1 cellular context compared by ENCODE assay signal in the genomic region with DNA sequence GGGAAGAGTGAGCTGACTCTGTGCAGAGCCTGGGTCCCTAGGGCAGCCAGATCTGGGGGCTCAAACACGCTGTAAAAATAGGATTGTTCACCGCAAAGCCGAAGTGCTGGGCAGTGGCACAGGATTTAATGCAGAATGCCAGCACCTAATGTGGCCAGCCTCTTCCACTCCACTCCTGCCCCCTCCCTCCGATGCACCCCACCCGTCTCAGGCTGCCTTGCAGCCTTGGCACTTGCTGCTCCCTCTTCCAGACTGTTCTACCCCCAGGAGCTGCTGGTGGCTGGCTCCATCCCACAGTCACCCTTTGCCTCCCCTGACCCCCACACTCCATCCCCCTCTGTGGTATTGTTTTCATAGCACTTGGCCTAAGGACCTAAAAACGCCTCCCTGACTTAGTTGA.
TF ChIP-seq lines count a peak whose summit lies in the region.

No MANE protein-coding gene starts in this region.

TF ChIP-seq in H1, 55 proteins besides CTCF, POLR2A, EP300 and RAD21:
- TF ChIP-seq TAF7 (optimal IDR thresholded peaks at IDR 0.05; ENCODE audit: borderline replicate concordance, low read depth, low read length) = no peak
- TF ChIP-seq JUN (IDR thresholded peaks at IDR 0.05; ENCODE audit: low read depth, low read length) = no peak
- no peak for TF ChIP-seq RBBP5 (IDR thresholded peaks at IDR 0.05; ENCODE audit: borderline replicate concordance, low read depth, low read length)
- no peak for TF ChIP-seq TEAD4 (IDR thresholded peaks at IDR 0.05; ENCODE audit: low read depth, low read length)
- TF ChIP-seq MAFK (IDR thresholded peaks at IDR 0.05; ENCODE audit: low read depth, low read length) = no peak
- TF ChIP-seq SIX5 (IDR thresholded peaks at IDR 0.05; ENCODE audit: low read depth, low read length) = no peak
- TF ChIP-seq, protein P1, sequence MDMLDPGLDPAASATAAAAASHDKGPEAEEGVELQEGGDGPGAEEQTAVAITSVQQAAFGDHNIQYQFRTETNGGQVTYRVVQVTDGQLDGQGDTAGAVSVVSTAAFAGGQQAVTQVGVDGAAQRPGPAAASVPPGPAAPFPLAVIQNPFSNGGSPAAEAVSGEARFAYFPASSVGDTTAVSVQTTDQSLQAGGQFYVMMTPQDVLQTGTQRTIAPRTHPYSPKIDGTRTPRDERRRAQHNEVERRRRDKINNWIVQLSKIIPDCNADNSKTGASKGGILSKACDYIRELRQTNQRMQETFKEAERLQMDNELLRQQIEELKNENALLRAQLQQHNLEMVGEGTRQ (IDR thresholded peaks at IDR 0.05; ENCODE audit: low read length) = no peak
- TF ChIP-seq RFX5 (IDR thresholded peaks at IDR 0.05; ENCODE audit: borderline replicate concordance, low read depth, low read length) = no peak
- no peak for TF ChIP-seq CHD1 (IDR thresholded peaks at IDR 0.05; ENCODE audit: low read depth, low read length)
- TF ChIP-seq SP2 (IDR thresholded peaks at IDR 0.05; ENCODE audit: low read length) = no peak
- TF ChIP-seq BRCA1 (IDR thresholded peaks at IDR 0.05; ENCODE audit: low read depth, low read length) = no peak
